ENCODE assay signal across 17 cellular contexts in the genomic region with DNA sequence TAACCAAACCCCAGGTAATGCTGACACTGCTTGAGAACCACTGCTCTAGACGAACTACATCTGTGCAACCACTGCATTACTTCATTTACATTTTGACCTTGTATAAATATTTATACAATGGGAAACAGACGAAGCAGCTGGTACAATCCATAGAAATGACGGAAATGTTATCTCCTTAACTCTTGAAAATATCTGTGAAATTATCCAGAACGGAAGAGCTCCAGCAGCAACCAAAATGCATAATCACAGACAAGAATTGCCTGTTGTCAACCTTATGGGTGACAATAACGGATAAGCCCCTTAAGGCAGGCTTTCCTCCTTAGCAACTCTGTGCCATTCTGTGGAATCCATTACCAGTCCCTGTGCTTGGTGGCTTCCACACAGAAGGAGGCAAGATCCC.
"Had no signal": no experiment of that assay in that cellular context is flagged by ENCODE, and none has a peak within 500 bp of the region (broad histone marks: within the 10 kb centered on the region; RNA-seq: fewer than 3 reads in every experiment).

No MANE protein-coding gene starts in this region.

- H3K4me3 ChIP-seq: left ventricle myocardium inferior, tibial nerve, uterus had no signal

- DNase-seq: activated CD4-positive, alpha-beta memory T cell treated with anti-CD3 and anti-CD28 coated beads for 36 hours; activated CD4-positive, alpha-beta T cell treated with anti-CD3 and anti-CD28 coated beads for 36 hours; activated CD8-positive, alpha-beta memory T cell treated with anti-CD3 and anti-CD28 coated beads, Interleukin-2, amount 10 ng/mL, durations not matched to agents 7 days and 5 days; activated naive CD4-positive, alpha-beta T cell treated with anti-CD3 and anti-CD28 coated beads, Interleukin-2, amount 10 ng/mL, durations not matched to agents 7 days and 5 days; activated T-cell treated with anti-CD3 and anti-CD28 coated beads, Interleukin-2, amount 50 U/mL, for 1 hour; hippocampal formation; left ventricle myocardium inferior; naive thymus-derived CD8-positive, alpha-beta T cell; nucleus accumbens; stimulated activated CD4-positive, alpha-beta T cell treated with anti-CD3 and anti-CD28 coated beads, Interleukin-4, amount 100 ng/mL, for 1 hour; stimulated activated naive B cell treated with anti-CD40 and anti-IgM and Interleukin-4, amounts not matched to agents 10 μg/mL and 1 μg/mL and 100 μg/mL, for 72 hours; uterus had no signal

- H3K36me3 ChIP-seq: left ventricle myocardium inferior, tibial nerve, uterus had no signal

- H3K27me3 ChIP-seq: tibial nerve, uterus had no signal

- H3K4me1 ChIP-seq: uterus had no signal

- H3K27me3 Mint-ChIP-seq: activated CD4-positive, alpha-beta memory T cell treated with anti-CD3 and anti-CD28 coated beads for 36 hours; activated CD4-positive, alpha-beta T cell treated with anti-CD3 and anti-CD28 coated beads for 36 hours; activated CD8-positive, alpha-beta memory T cell treated with anti-CD3 and anti-CD28 coated beads, Interleukin-2, amount 10 ng/mL, durations not matched to agents 7 days and 5 days; activated naive CD4-positive, alpha-beta T cell treated with anti-CD3 and anti-CD28 coated beads, Interleukin-2, amount 10 ng/mL, durations not matched to agents 7 days and 5 days; memory B cell; naive thymus-derived CD8-positive, alpha-beta T cell; stimulated activated naive B cell treated with anti-CD40 and anti-IgM and Interleukin-4, amounts not matched to agents 10 μg/mL and 1 μg/mL and 100 μg/mL, for 72 hours had no signal

- H3K4me1 Mint-ChIP-seq: activated CD8-positive, alpha-beta memory T cell treated with anti-CD3 and anti-CD28 coated beads, Interleukin-2, amount 10 ng/mL, durations not matched to agents 7 days and 5 days; activated naive CD4-positive, alpha-beta T cell treated with anti-CD3 and anti-CD28 coated beads, Interleukin-2, amount 10 ng/mL, durations not matched to agents 7 days and 5 days had no signal

- H3K9me3 ChIP-seq: left ventricle myocardium inferior, tibial nerve, uterus had no signal

- FAIRE-seq: astrocyte, bronchial epithelial cell had no signal

- H3K27ac ChIP-seq: left ventricle myocardium inferior, tibial nerve, uterus had no signal

- H3K27ac Mint-ChIP-seq: activated CD4-positive, alpha-beta memory T cell treated with anti-CD3 and anti-CD28 coated beads for 36 hours; activated CD4-positive, alpha-beta T cell treated with anti-CD3 and anti-CD28 coated beads for 36 hours; activated CD8-positive, alpha-beta memory T cell treated with anti-CD3 and anti-CD28 coated beads, Interleukin-2, amount 10 ng/mL, durations not matched to agents 7 days and 5 days; activated naive CD4-positive, alpha-beta T cell treated with anti-CD3 and anti-CD28 coated beads, Interleukin-2, amount 10 ng/mL, durations not matched to agents 7 days and 5 days; memory B cell; naive thymus-derived CD8-positive, alpha-beta T cell; stimulated activated naive B cell treated with anti-CD40 and anti-IgM and Interleukin-4, amounts not matched to agents 10 μg/mL and 1 μg/mL and 100 μg/mL, for 72 hours had no signal

- ATAC-seq: activated CD4-positive, alpha-beta T cell treated with anti-CD3 and anti-CD28 coated beads for 36 hours; activated CD8-positive, alpha-beta memory T cell treated with anti-CD3 and anti-CD28 coated beads, Interleukin-2, amount 10 ng/mL, durations not matched to agents 7 days and 5 days; esophagus mucosa; naive thymus-derived CD8-positive, alpha-beta T cell; stimulated activated naive B cell treated with anti-CD40 and anti-IgM and Interleukin-4, amounts not matched to agents 10 μg/mL and 1 μg/mL and 100 μg/mL, for 72 hours had no signal

- H3K4me3 Mint-ChIP-seq: activated CD4-positive, alpha-beta memory T cell treated with anti-CD3 and anti-CD28 coated beads for 36 hours; activated CD4-positive, alpha-beta T cell treated with anti-CD3 and anti-CD28 coated beads for 36 hours; activated CD8-positive, alpha-beta memory T cell treated with anti-CD3 and anti-CD28 coated beads, Interleukin-2, amount 10 ng/mL, durations not matched to agents 7 days and 5 days; activated naive CD4-positive, alpha-beta T cell treated with anti-CD3 and anti-CD28 coated beads, Interleukin-2, amount 10 ng/mL, durations not matched to agents 7 days and 5 days; memory B cell; naive thymus-derived CD8-positive, alpha-beta T cell; stimulated activated naive B cell treated with anti-CD40 and anti-IgM and Interleukin-4, amounts not matched to agents 10 μg/mL and 1 μg/mL and 100 μg/mL, for 72 hours had no signal
